19 cellular contexts compared by ENCODE assay signal in the genomic region with DNA sequence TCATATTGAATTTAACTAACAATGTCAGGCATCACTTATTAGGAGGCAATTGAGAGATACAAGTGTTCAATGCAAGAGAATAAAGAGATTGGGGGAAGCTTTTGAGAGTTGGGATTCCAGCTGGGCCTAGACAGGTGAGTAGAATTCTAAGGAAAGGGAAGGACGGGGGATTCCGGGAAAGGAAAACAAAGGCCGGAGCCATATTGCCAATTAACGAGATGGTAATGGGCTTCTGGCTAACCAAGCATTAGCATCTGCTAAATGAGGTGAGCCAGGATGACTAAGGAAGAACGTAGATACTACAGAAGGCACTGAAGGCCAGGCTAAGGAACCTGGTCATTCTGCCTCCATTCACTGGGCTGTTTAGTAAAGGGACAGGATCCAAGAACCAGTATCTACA. TPM values are rescaled to one million over a fixed set of nuclear protein-coding genes. Genes with fewer than 3 reads are reported as not detected.
DNase-seq lines count a peak whose midpoint lies in the region; ATAC-seq lines count a peak whose summit lies in the region.
"Had no signal": no experiment of that assay in that cellular context is flagged by ENCODE, and none has a peak within 500 bp of the region (broad histone marks: within the 10 kb centered on the region; RNA-seq: fewer than 3 reads in every experiment).

No MANE protein-coding gene starts in this region.

- DNase-seq in CD4-positive, CD25-positive, alpha-beta regulatory T cell = no peak
- no peak for DNase-seq in CD4-positive, alpha-beta memory T cell
- no peak for DNase-seq in activated T-helper 1 cell treated with anti-CD3 and anti-CD28 coated beads, Interleukin-12 subunit alpha, Interleukin-12 subunit beta, Interleukin-2, Interleukin-4 antibody, amounts not matched to agents 30 ng/mL and 10 ng/mL and 1 ng/mL, durations not matched to agents 14 hours and 24 hours and 36 hours (ENCODE audit: low spot score)
- DNase-seq in immature natural killer cell = no peak
- DNase-seq in SHP77 treated with DMSO at 0.1 percent for 48 hours (lab: John Stamatoyannopoulos, UW) = no peak
- DNase-seq: activated gamma-delta T cell treated with Interleukin-2 at 50 U/mL for 16 hours; Caco-2; GOT3; naive B cell; NCI-H1417 treated with DMSO at 0.1 percent for 48 hours; PC-3; stimulated activated naive CD4-positive, alpha-beta T cell; transverse colon had no signal

- ATAC-seq in CD4-positive, CD25-positive, alpha-beta regulatory T cell (ENCODE audit: low read depth in 2 of 2) = no peak
- ATAC-seq in HG02610 (IDR thresholded peaks at IDR 0.05; ENCODE audit: unreplicated experiment) (no peak), GM18858 (IDR thresholded peaks at IDR 0.05; ENCODE audit: unreplicated experiment) (no peak)
- ATAC-seq: PC-3 had no signal

- POLR2A ChIA-PET in CD4-positive, alpha-beta memory T cell (lab: Charles Lee; ENCODE audit: partially characterized antibody) = interaction anchor here (0.8 to 3.9 kb wide), 12 partner anchors 7 to 95 kb away, joined by 3 to 15 read pairs (median 6); a partner anchor contains a TSS

- H3K4me3 Mint-ChIP-seq in CD4-positive, CD25-positive, alpha-beta regulatory T cell = peak overlapping the region in 3 of 4 donors; percentile 31 to 45 (median 40)
- peak overlapping the region in 7 of 8 donors; percentile 4 to 71 (median 55) for H3K4me3 Mint-ChIP-seq in CD4-positive, alpha-beta memory T cell
- H3K4me3 Mint-ChIP-seq in activated T-helper 1 cell treated with anti-CD3 and anti-CD28 coated beads, Interleukin-12 subunit alpha, Interleukin-12 subunit beta, Interleukin-2, Interleukin-4 antibody, amounts not matched to agents 30 ng/mL and 10 ng/mL and 1 ng/mL, durations not matched to agents 14 hours and 24 hours and 36 hours = no peak overlapping the region
- H3K4me3 Mint-ChIP-seq in immature natural killer cell = peak overlapping the region in 4 of 5 donors; percentile 2 to 40 (median 22)
- H3K4me3 Mint-ChIP-seq: memory B cell; naive B cell; T-helper 1 cell treated with Interleukin-12 subunit alpha and Interleukin-12 subunit beta and Interleukin-4 antibody, amounts not matched to agents 30 μg/mL and 1 μg/mL, for 36 hours had no signal

- intact Hi-C loops in CD4-positive, alpha-beta memory T cell (cut with micrococcal nuclease) = loop anchor here (1.0 kb wide), 1 partner anchor 9 kb away; no protein-coding TSS in a partner anchor
- intact Hi-C loops in activated T-helper 1 cell treated with anti-CD3 and anti-CD28 coated beads, Interleukin-12 subunit alpha, Interleukin-12 subunit beta, Interleukin-2, Interleukin-4 antibody, amounts not matched to agents 30 ng/mL and 10 ng/mL and 1 ng/mL, durations not matched to agents 14 hours and 24 hours and 36 hours (cut with micrococcal nuclease) = no loop called here

- no peaks in the 10 kb centered on the region for H3K27me3 ChIP-seq in CD4-positive, CD25-positive, alpha-beta regulatory T cell (ENCODE audit: control insufficient read depth, insufficient read depth, low read length)
- no peaks in the 10 kb centered on the region for H3K27me3 ChIP-seq in CD4-positive, alpha-beta memory T cell (ENCODE audit: insufficient read depth, low read length)
- H3K27me3 ChIP-seq: transverse colon had no signal

- peaks cover 5% of the 10 kb centered on the region for H3K36me3 ChIP-seq in CD4-positive, CD25-positive, alpha-beta regulatory T cell (ENCODE audit: control insufficient read depth, insufficient read depth, low read length)
- H3K36me3 ChIP-seq in CD4-positive, alpha-beta memory T cell (ENCODE audit: insufficient read depth, low read length) = no peaks in the 10 kb centered on the region
- H3K36me3 ChIP-seq: transverse colon had no signal

- H3K4me3 ChIP-seq in CD4-positive, CD25-positive, alpha-beta regulatory T cell (ENCODE audit: low read depth, low read length) = peak overlapping the region; percentile 29
- H3K4me3 ChIP-seq in CD4-positive, alpha-beta memory T cell (ENCODE audit: low read length in 2 of 2) = no peak overlapping the region
- H3K4me3 ChIP-seq: coronary artery, transverse colon had no signal

- peak overlapping the region; percentile 29 to 87 (median 53) for H3K27ac Mint-ChIP-seq in CD4-positive, CD25-positive, alpha-beta regulatory T cell
- peak overlapping the region in 6 of 7 donors; percentile 7 to 83 (median 48) for H3K27ac Mint-ChIP-seq in CD4-positive, alpha-beta memory T cell
- peak overlapping the region; percentile 46 for H3K27ac Mint-ChIP-seq in activated T-helper 1 cell treated with anti-CD3 and anti-CD28 coated beads, Interleukin-12 subunit alpha, Interleukin-12 subunit beta, Interleukin-2, Interleukin-4 antibody, amounts not matched to agents 30 ng/mL and 10 ng/mL and 1 ng/mL, durations not matched to agents 14 hours and 24 hours and 36 hours
- H3K27ac Mint-ChIP-seq in immature natural killer cell = peak overlapping the region in 5 of 6 donors; percentile 26 to 75 (median 72)
- H3K27ac Mint-ChIP-seq: memory B cell; T-helper 1 cell treated with Interleukin-12 subunit alpha and Interleukin-12 subunit beta and Interleukin-4 antibody, amounts not matched to agents 30 μg/mL and 1 μg/mL, for 36 hours had no signal

- CTCF ChIA-PET in CD4-positive, alpha-beta memory T cell (lab: Charles Lee; ENCODE audit: partially characterized antibody) = interaction anchor here (1.2 to 1.4 kb wide), 2 partner anchors 10 to 52 kb away, joined by 3 read pairs; no protein-coding TSS in a partner anchor

- no peaks in the 10 kb centered on the region for H3K9me3 Mint-ChIP-seq in CD4-positive, CD25-positive, alpha-beta regulatory T cell
- peaks cover 0 to 2% (median 0%) of the 10 kb centered on the region in 8 donors for H3K9me3 Mint-ChIP-seq in CD4-positive, alpha-beta memory T cell
- H3K9me3 Mint-ChIP-seq in activated T-helper 1 cell treated with anti-CD3 and anti-CD28 coated beads, Interleukin-12 subunit alpha, Interleukin-12 subunit beta, Interleukin-2, Interleukin-4 antibody, amounts not matched to agents 30 ng/mL and 10 ng/mL and 1 ng/mL, durations not matched to agents 14 hours and 24 hours and 36 hours = no peaks in the 10 kb centered on the region
- no peaks in the 10 kb centered on the region for H3K9me3 Mint-ChIP-seq in immature natural killer cell
- H3K9me3 Mint-ChIP-seq: memory B cell; naive B cell; T-helper 1 cell treated with Interleukin-12 subunit alpha and Interleukin-12 subunit beta and Interleukin-4 antibody, amounts not matched to agents 30 μg/mL and 1 μg/mL, for 36 hours had no signal

- H3K4me1 ChIP-seq in CD4-positive, CD25-positive, alpha-beta regulatory T cell (ENCODE audit: control insufficient read depth, insufficient read depth, low read length, poor library complexity, severe bottlenecking) = peaks cover 95% of the 10 kb centered on the region
- peaks cover 100% of the 10 kb centered on the region for H3K4me1 ChIP-seq in CD4-positive, alpha-beta memory T cell (ENCODE audit: insufficient read depth, low read length)
- H3K4me1 ChIP-seq: Caco-2 had no signal

- H3K9me3 ChIP-seq in CD4-positive, CD25-positive, alpha-beta regulatory T cell (ENCODE audit: control insufficient read depth in 2 of 2, low read length in 2 of 2) = no peaks in the 10 kb centered on the region
- no peaks in the 10 kb centered on the region for H3K9me3 ChIP-seq in CD4-positive, alpha-beta memory T cell (ENCODE audit: control insufficient read depth in 1 of 2, low read length in 2 of 2)
- H3K9me3 ChIP-seq: Caco-2, transverse colon had no signal

- peak overlapping the region; percentile 31 for H3K27ac ChIP-seq in CD4-positive, CD25-positive, alpha-beta regulatory T cell (ENCODE audit: insufficient read depth, low read length, poor library complexity, severe bottlenecking)
- no peak overlapping the region for H3K27ac ChIP-seq in CD4-positive, alpha-beta memory T cell (ENCODE audit: low read depth, low read length)
- H3K27ac ChIP-seq: coronary artery, transverse colon, VCaP had no signal

- H3K27me3 Mint-ChIP-seq in CD4-positive, CD25-positive, alpha-beta regulatory T cell = no peaks in the 10 kb centered on the region
- H3K27me3 Mint-ChIP-seq in CD4-positive, alpha-beta memory T cell = no peaks in the 10 kb centered on the region
- H3K27me3 Mint-ChIP-seq in activated T-helper 1 cell treated with anti-CD3 and anti-CD28 coated beads, Interleukin-12 subunit alpha, Interleukin-12 subunit beta, Interleukin-2, Interleukin-4 antibody, amounts not matched to agents 30 ng/mL and 10 ng/mL and 1 ng/mL, durations not matched to agents 14 hours and 24 hours and 36 hours (ENCODE audit: insufficient read depth) = no peaks in the 10 kb centered on the region
- peaks cover 1 to 8% (median 7%) of the 10 kb centered on the region in 3 donors for H3K27me3 Mint-ChIP-seq in immature natural killer cell (ENCODE audit: low read depth in 3 of 3)
- H3K27me3 Mint-ChIP-seq: memory B cell, naive B cell had no signal

- H3K36me3 Mint-ChIP-seq in CD4-positive, CD25-positive, alpha-beta regulatory T cell = peaks cover 14% of the 10 kb centered on the region
- peaks cover 0 to 19% of the 10 kb centered on the region in 2 donors for H3K36me3 Mint-ChIP-seq in CD4-positive, alpha-beta memory T cell
- H3K36me3 Mint-ChIP-seq in activated T-helper 1 cell treated with anti-CD3 and anti-CD28 coated beads, Interleukin-12 subunit alpha, Interleukin-12 subunit beta, Interleukin-2, Interleukin-4 antibody, amounts not matched to agents 30 ng/mL and 10 ng/mL and 1 ng/mL, durations not matched to agents 14 hours and 24 hours and 36 hours (ENCODE audit: low read depth) = peaks cover 58% of the 10 kb centered on the region
- peaks cover 0 to 3% (median 2%) of the 10 kb centered on the region in 3 donors for H3K36me3 Mint-ChIP-seq in immature natural killer cell
- H3K36me3 Mint-ChIP-seq: naive B cell had no signal

- peaks cover 71 to 100% (median 92%) of the 10 kb centered on the region in 4 donors for H3K4me1 Mint-ChIP-seq in CD4-positive, CD25-positive, alpha-beta regulatory T cell
- H3K4me1 Mint-ChIP-seq in CD4-positive, alpha-beta memory T cell = peaks cover 87 to 100% (median 95%) of the 10 kb centered on the region in 4 donors
- peaks cover 97% of the 10 kb centered on the region for H3K4me1 Mint-ChIP-seq in activated T-helper 1 cell treated with anti-CD3 and anti-CD28 coated beads, Interleukin-12 subunit alpha, Interleukin-12 subunit beta, Interleukin-2, Interleukin-4 antibody, amounts not matched to agents 30 ng/mL and 10 ng/mL and 1 ng/mL, durations not matched to agents 14 hours and 24 hours and 36 hours (ENCODE audit: low read depth)
- H3K4me1 Mint-ChIP-seq in immature natural killer cell = peaks cover 0 to 99% of the 10 kb centered on the region in 2 donors

RNA-seq across cellular contexts. Expression of a gene that starts 10.5 kb away (rescaled TPM):
- 592 TPM for total RNA-seq in CD4-positive, CD25-positive, alpha-beta regulatory T cell
- 100 to 1,000 TPM; 267 to 320 (median 288) TPM for polyA plus RNA-seq in CD4-positive, CD25-positive, alpha-beta regulatory T cell
- 100 to 1,000 TPM; 664 to 713 TPM for total RNA-seq in CD4-positive, alpha-beta memory T cell
- 100 to 1,000 TPM; 338 to 463 TPM for polyA plus RNA-seq in CD4-positive, alpha-beta memory T cell
- total RNA-seq in activated T-helper 1 cell treated with anti-CD3 and anti-CD28 coated beads, Interleukin-12 subunit alpha, Interleukin-12 subunit beta, Interleukin-2, Interleukin-4 antibody, amounts not matched to agents 30 ng/mL and 10 ng/mL and 1 ng/mL, durations not matched to agents 14 hours and 24 hours and 36 hours = 347 and 355 TPM in 2 replicates
- 100 to 1,000 TPM; 358 to 488 (median 414) TPM for polyA plus RNA-seq in immature natural killer cell
